Comparison of ENCODE assay signal across 17 cellular contexts in the genomic region with DNA sequence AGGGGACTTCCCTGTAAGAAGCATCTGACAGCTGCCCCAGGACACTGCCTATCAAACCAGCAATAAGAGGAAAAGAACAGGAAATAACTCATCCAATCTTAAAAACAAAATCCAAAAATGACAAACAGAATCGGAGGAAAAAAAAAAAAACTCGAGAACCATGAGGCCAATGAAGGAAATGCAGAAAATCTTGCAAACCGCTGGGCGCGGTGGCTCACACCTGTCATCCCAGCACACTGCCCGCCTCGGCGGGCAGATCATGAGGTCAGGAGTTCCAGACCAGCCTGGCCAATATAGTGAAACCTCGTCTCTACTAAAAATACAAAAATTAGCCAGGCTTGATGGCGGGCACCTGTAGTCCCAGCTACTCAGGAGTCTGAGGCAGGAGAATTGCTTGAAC.
DNase-seq lines count a peak whose midpoint lies in the region; ATAC-seq and TF ChIP-seq lines count a peak whose summit lies in the region.
"Had no signal": no experiment of that assay in that cellular context is flagged by ENCODE, and none has a peak within 500 bp of the region (broad histone marks: within the 10 kb centered on the region; RNA-seq: fewer than 3 reads in every experiment).

No MANE protein-coding gene starts in this region.

- no peak overlapping the region for H3K4me3 Mint-ChIP-seq in osteocyte (ENCODE audit: unreplicated experiment)

- DNase-seq in dorsolateral prefrontal cortex (no peak), posterior vena cava (ENCODE audit: low spot score) (peak; percentile 53), NOMO-1 treated with DMSO at 0.1 percent for 48 hours (lab: John Stamatoyannopoulos, UW; ENCODE audit: unreplicated experiment) (no peak), PC-3 (no peak), osteocyte (ENCODE audit: extremely low spot score, unreplicated experiment) (no peak)
- DNase-seq: ACHN; DMS 273 treated with DMSO at 0.1 percent for 48 hours; NCI-H1048; NCI-H146; NCI-H2081 treated with DMSO at 0.1 percent for 48 hours; NCI-H2227 treated with DMSO at 0.1 percent for 48 hours; NCI-H526; NK-92 treated with Interleukin-12 subunit alpha and Interleukin-12 subunit beta, amount 100 ng/mL, for 24 hours; PC-9 had no signal

- H4K20me1 ChIP-seq in BLaER1 treated with 17β-estradiol and CSF1 and Interleukin-3, amounts not matched to agents 10 nM and 100 nM, result peaks cover 0 to 43% (median 12%) of the 10 kb centered on the region in 11 experiments; a peak in 10 of 22 replicates
- H4K20me1 ChIP-seq in PC-3 (ENCODE audit: low read length), result no peaks in the 10 kb centered on the region

- intact Hi-C loops in dorsolateral prefrontal cortex (cut with DNase I), result no loop called here
- intact Hi-C loops in posterior vena cava (cut with DNase I), result no loop called here
- intact Hi-C loops in PC-3 (cut with micrococcal nuclease), result no loop called here

- ATAC-seq in PC-3, result no peak

- no peak overlapping the region for H2AFZ ChIP-seq in PC-3 (ENCODE audit: low read length)
- H2AFZ ChIP-seq: PC-9 had no signal

- peak; percentile 13 for TF ChIP-seq CTCF in GM12873 (IDR thresholded peaks at IDR 0.05; ENCODE audit: insufficient read depth, low read depth, low read length, missing control alignments)
- TF ChIP-seq CTCF in dorsolateral prefrontal cortex (IDR thresholded peaks at IDR 0.05 in 54 of 56, conservative IDR thresholded peaks at IDR 0.05 in 2 of 56; ENCODE audit: low read depth in 1 of 56, partially characterized antibody in 56 of 56), result no peak
- TF ChIP-seq CTCF in PC-3 (conservative IDR thresholded peaks at IDR 0.05; ENCODE audit: low read depth, low read length), result no peak
- TF ChIP-seq CTCF in osteocyte (IDR thresholded peaks at IDR 0.05), result no peak

- no TSS peak for BruUV-seq in PC-3 (replicated peaks; lab: Mats Ljungman, UMichigan)

- H3K9ac ChIP-seq in BLaER1 treated with 17β-estradiol and CSF1 and Interleukin-3, amounts not matched to agents 10 nM and 100 nM, result peak overlapping the region in 10 of 11 experiments; percentile 4 to 58 (median 35); a peak in 12 of 22 replicates
- no peak overlapping the region for H3K9ac ChIP-seq in PC-3 (ENCODE audit: low read length)

- POLR2A ChIA-PET in PC-3 (lab: Charles Lee; ENCODE audit: unreplicated experiment), result no interaction called here

- H3K4me2 ChIP-seq in BLaER1 treated with 17β-estradiol and CSF1 and Interleukin-3, amounts not matched to agents 10 nM and 100 nM, result peak overlapping the region; percentile 86 to 99 (median 95)
- H3K4me2 ChIP-seq in PC-3 (ENCODE audit: low read length), result no peak overlapping the region
- H3K4me2 ChIP-seq: PC-9 had no signal

- peaks cover 0 to 8% (median 5%) of the 10 kb centered on the region in 11 experiments; a peak in 9 of 22 replicates for H3K9me3 ChIP-seq in BLaER1 treated with 17β-estradiol and CSF1 and Interleukin-3, amounts not matched to agents 10 nM and 100 nM (replicated peaks in 1 of 11)
- H3K9me3 ChIP-seq in PC-3 (ENCODE audit: low read length), result no peaks in the 10 kb centered on the region

- peak overlapping the region; percentile 17 to 98 (median 56); a peak in 20 of 22 replicates for H3K27ac ChIP-seq in BLaER1 treated with 17β-estradiol and CSF1 and Interleukin-3, amounts not matched to agents 10 nM and 100 nM
- peak overlapping the region in 33 of 59 donors; percentile 4 to 96 (median 50) for H3K27ac ChIP-seq in dorsolateral prefrontal cortex
- H3K27ac ChIP-seq in PC-3 (ENCODE audit: low read length), result no peak overlapping the region
- H3K27ac ChIP-seq: PC-9, SK-N-MC had no signal

- peaks cover 2% of the 10 kb centered on the region for H3K4me1 Mint-ChIP-seq in osteocyte (ENCODE audit: unreplicated experiment)

- no peaks in the 10 kb centered on the region for H3F3A ChIP-seq in PC-3 (ENCODE audit: low read length, unreplicated experiment)

- CTCF ChIA-PET in PC-3 (lab: Charles Lee), result no interaction called here

- H3K27ac Mint-ChIP-seq in osteocyte (ENCODE audit: unreplicated experiment), result no peak overlapping the region

- H3K79me2 ChIP-seq in PC-3 (ENCODE audit: low read length), result no peaks in the 10 kb centered on the region

- peaks cover 94 to 100% (median 98%) of the 10 kb centered on the region in 10 experiments for H3K4me1 ChIP-seq in BLaER1 treated with 17β-estradiol and CSF1 and Interleukin-3, amounts not matched to agents 10 nM and 100 nM
- H3K4me1 ChIP-seq in PC-3 (ENCODE audit: insufficient read depth, low read length), result no peaks in the 10 kb centered on the region

- H3K9me3 Mint-ChIP-seq in osteocyte (ENCODE audit: unreplicated experiment), result no peaks in the 10 kb centered on the region

- H3K36me3 Mint-ChIP-seq in osteocyte (ENCODE audit: unreplicated experiment), result no peaks in the 10 kb centered on the region

- peaks cover 8% of the 10 kb centered on the region for H3K27me3 Mint-ChIP-seq in osteocyte (ENCODE audit: unreplicated experiment)

- peaks cover 0 to 49% (median 18%) of the 10 kb centered on the region in 11 experiments; a peak in 15 of 22 replicates for H3K36me3 ChIP-seq in BLaER1 treated with 17β-estradiol and CSF1 and Interleukin-3, amounts not matched to agents 10 nM and 100 nM
- no peaks in the 10 kb centered on the region for H3K36me3 ChIP-seq in PC-3 (ENCODE audit: low read depth, low read length)

- no peak overlapping the region for H3K4me3 ChIP-seq in BLaER1 treated with 17β-estradiol and CSF1 and Interleukin-3, amounts not matched to agents 10 nM and 100 nM
- H3K4me3 ChIP-seq in dorsolateral prefrontal cortex, result no peak overlapping the region
- no peak overlapping the region for H3K4me3 ChIP-seq in PC-3 (ENCODE audit: low read length)
- H3K4me3 ChIP-seq: PC-9, SK-N-MC had no signal

- H3K27me3 ChIP-seq in BLaER1 treated with 17β-estradiol and CSF1 and Interleukin-3, amounts not matched to agents 10 nM and 100 nM, result no peaks in the 10 kb centered on the region
- H3K27me3 ChIP-seq in dorsolateral prefrontal cortex (no peaks in the 10 kb centered on the region), PC-3 (ENCODE audit: low read length) (peaks cover 25% of the 10 kb centered on the region)

- no peaks in the 10 kb centered on the region for H3K9me2 ChIP-seq in PC-3 (replicated peaks; ENCODE audit: low read length)
